8 cellular contexts compared by ENCODE assay signal in genomic region chr3:190585771-190586630, GRCh38.
DNase-seq lines count a peak whose midpoint lies in the region; ATAC-seq lines count a peak whose summit lies in the region.

No MANE protein-coding gene starts in this region.

- H3K27me3 Mint-ChIP-seq in activated CD4-positive, alpha-beta memory T cell treated with anti-CD3 and anti-CD28 coated beads, Interleukin-2, amount 10 ng/mL, durations not matched to agents 7 days and 5 days, result no peaks in the 10 kb centered on the region

- POLR2A ChIA-PET in activated CD4-positive, alpha-beta memory T cell treated with anti-CD3 and anti-CD28 coated beads, Interleukin-2, amount 10 ng/mL, durations not matched to agents 7 days and 5 days (lab: Charles Lee), result interaction anchor here (0.9 to 1.9 kb wide), 5 partner anchors 30 to 114 kb away, joined by 3 to 19 read pairs (median 3); partner anchors contain the start of gene IL1RAP

- ATAC-seq in left cardiac atrium (peak; percentile 46 to 95), GM19467 (IDR thresholded peaks at IDR 0.05; ENCODE audit: unreplicated experiment) (no peak), GM18502 (IDR thresholded peaks at IDR 0.05; ENCODE audit: poor library complexity, unreplicated experiment) (no peak)

- DNase-seq in SIG-M5 treated with dmso at 0.1 percent for 504 hours (lab: John Stamatoyannopoulos, UW; ENCODE audit: unreplicated experiment) (peak; percentile 59), SIG-M5 (lab: John Stamatoyannopoulos, UW) (no peak), LoVo (ENCODE audit: low spot score) (peak; percentile 18), left cardiac atrium (peak; percentile 43)
- peak; percentile 58 for DNase-seq in activated CD4-positive, alpha-beta memory T cell treated with anti-CD3 and anti-CD28 coated beads, Interleukin-2, amount 10 ng/mL, durations not matched to agents 7 days and 5 days
- DNase-seq in stimulated activated CD4-positive, alpha-beta T cell treated with anti-CD3 and anti-CD28 coated beads, Interleukin-1b, Interleukin-23, amount 100 ng/mL, for 48 hours, result peak; percentile 75

- H3K27ac Mint-ChIP-seq in activated CD4-positive, alpha-beta memory T cell treated with anti-CD3 and anti-CD28 coated beads, Interleukin-2, amount 10 ng/mL, durations not matched to agents 7 days and 5 days, result peak overlapping the region; percentile 87

- peaks cover 49% of the 10 kb centered on the region for H3K4me1 Mint-ChIP-seq in activated CD4-positive, alpha-beta memory T cell treated with anti-CD3 and anti-CD28 coated beads, Interleukin-2, amount 10 ng/mL, durations not matched to agents 7 days and 5 days

- CTCF ChIA-PET in activated CD4-positive, alpha-beta memory T cell treated with anti-CD3 and anti-CD28 coated beads, Interleukin-2, amount 10 ng/mL, durations not matched to agents 7 days and 5 days (lab: Charles Lee), result interaction anchor here (1.0 to 1.1 kb wide), 2 partner anchors 19 to 73 kb away, joined by 3 read pairs; partner anchors contain the start of gene IL1RAP

- H3K9me3 Mint-ChIP-seq in activated CD4-positive, alpha-beta memory T cell treated with anti-CD3 and anti-CD28 coated beads, Interleukin-2, amount 10 ng/mL, durations not matched to agents 7 days and 5 days, result no peaks in the 10 kb centered on the region

- peaks cover 26% of the 10 kb centered on the region for H3K36me3 Mint-ChIP-seq in activated CD4-positive, alpha-beta memory T cell treated with anti-CD3 and anti-CD28 coated beads, Interleukin-2, amount 10 ng/mL, durations not matched to agents 7 days and 5 days (ENCODE audit: low read depth)

- intact Hi-C loops in left cardiac atrium (cut with DNase I), result no loop called here

- H3K4me3 Mint-ChIP-seq in activated CD4-positive, alpha-beta memory T cell treated with anti-CD3 and anti-CD28 coated beads, Interleukin-2, amount 10 ng/mL, durations not matched to agents 7 days and 5 days, result peak overlapping the region; percentile 35

Comparison
In these comparisons a context has a peak if more than half of its experiments do, and no peak if none do; other contexts are left out.
1. ATAC-seq: peak in left cardiac atrium (2 of 2); none in GM19467 (single experiment) and GM18502 (single experiment).